In genomic region chr19:16203256-16204004, GRCh38 we compare ENCODE assay signal across 1 cellular context.
TF ChIP-seq lines count a peak whose summit lies in the region.

No MANE protein-coding gene starts in this region.

TF ChIP-seq in K562, 482 proteins besides CTCF, POLR2A, EP300 and RAD21:
- peak; percentile 43; the same call in 1 of the 2 replicates for TF ChIP-seq RBFOX2 (IDR thresholded peaks at IDR 0.05; ENCODE audit: low read depth, low read length)
- TF ChIP-seq ZNF583 (CRISPR knock-in tag; IDR thresholded peaks at IDR 0.05) = no peak
- TF ChIP-seq SUPT5H (IDR thresholded peaks at IDR 0.05) = no peak
- no peak for TF ChIP-seq ZNF133 (CRISPR knock-in tag; IDR thresholded peaks at IDR 0.05)
- no peak for TF ChIP-seq MYNN (IDR thresholded peaks at IDR 0.05)
- no peak for TF ChIP-seq MYNN (CRISPR knock-in tag; IDR thresholded peaks at IDR 0.05)
- no peak for TF ChIP-seq ARID1B (IDR thresholded peaks at IDR 0.05)
- no peak for TF ChIP-seq ZNF668 (CRISPR knock-in tag; IDR thresholded peaks at IDR 0.05)
